8 cellular contexts compared by ENCODE assay signal in genomic region chr3:51718547-51719412, GRCh38. TPM values are rescaled to one million over a fixed set of nuclear protein-coding genes. Genes with fewer than 3 reads are reported as not detected.
A peak's percentile ranks its signal among the peaks of the same experiment; 100 is the strongest.
DNase-seq lines count a peak whose midpoint lies in the region; ATAC-seq and TF ChIP-seq lines count a peak whose summit lies in the region.

No MANE protein-coding gene starts in this region.

- no peak overlapping the region for H3K4me3 ChIP-seq in gastroesophageal sphincter

- H3K9me3 ChIP-seq in gastroesophageal sphincter, result no peaks in the 10 kb centered on the region

- TF ChIP-seq CTCF in omental fat pad (IDR thresholded peaks at IDR 0.05) (peak in 1 of 3 donors; percentile 11), gastroesophageal sphincter (IDR thresholded peaks at IDR 0.05) (peak in 2 of 4 experiments; percentile 30 to 61)

- no peak overlapping the region for H3K4me3 Mint-ChIP-seq in activated CD8-positive, alpha-beta memory T cell treated with anti-CD3 and anti-CD28 coated beads, Interleukin-2, amount 10 ng/mL, durations not matched to agents 7 days and 5 days

- DNase-seq in GM03348 (ENCODE audit: low spot score) (peak; percentile 75), NCI-H524 (lab: John Stamatoyannopoulos, UW) (peak; percentile 94 to 98), fibroblast of the conjunctiva (ENCODE audit: low read depth) (peak; percentile 18), omental fat pad (ENCODE audit: low spot score) (no peak), sciatic nerve (ENCODE audit: low spot score) (no peak)
- DNase-seq in activated CD8-positive, alpha-beta memory T cell treated with anti-CD3 and anti-CD28 coated beads, Interleukin-2, amount 10 ng/mL, durations not matched to agents 7 days and 5 days, result peak; percentile 88

- no peak for TF ChIP-seq EP300 in gastroesophageal sphincter (IDR thresholded peaks at IDR 0.05)

- H3K27ac Mint-ChIP-seq in activated CD8-positive, alpha-beta memory T cell treated with anti-CD3 and anti-CD28 coated beads, Interleukin-2, amount 10 ng/mL, durations not matched to agents 7 days and 5 days, result peak overlapping the region; percentile 60

- H3K27ac ChIP-seq in gastroesophageal sphincter, result no peak overlapping the region

- intact Hi-C loops in sciatic nerve (cut with DNase I), result no loop called here

- no peaks in the 10 kb centered on the region for H3K9me3 Mint-ChIP-seq in activated CD8-positive, alpha-beta memory T cell treated with anti-CD3 and anti-CD28 coated beads, Interleukin-2, amount 10 ng/mL, durations not matched to agents 7 days and 5 days (ENCODE audit: low read depth)

- no peak for TF ChIP-seq POLR2A in gastroesophageal sphincter (IDR thresholded peaks at IDR 0.05)

- peaks cover 23% of the 10 kb centered on the region for H3K27me3 ChIP-seq in gastroesophageal sphincter

- no peaks in the 10 kb centered on the region for H3K27me3 Mint-ChIP-seq in activated CD8-positive, alpha-beta memory T cell treated with anti-CD3 and anti-CD28 coated beads, Interleukin-2, amount 10 ng/mL, durations not matched to agents 7 days and 5 days

- WGBS in gastroesophageal sphincter (ENCODE audit: low coverage in 1 of 2), 2 donors, result 28 to 30% methylated on average over 3 to 6 of the region's 16 CpGs

- CTCF ChIA-PET in activated CD8-positive, alpha-beta memory T cell treated with anti-CD3 and anti-CD28 coated beads, Interleukin-2, amount 10 ng/mL, durations not matched to agents 7 days and 5 days (lab: Charles Lee), result interaction anchor here (0.5 to 4.3 kb wide), 32 partner anchors 10 to 232 kb away, joined by 3 to 128 read pairs (median 6); partner anchors contain the start of genes DCAF1 and GRM2

- ATAC-seq in HG03108 (IDR thresholded peaks at IDR 0.05; ENCODE audit: unreplicated experiment), result peak; percentile 84
- peak; percentile 90 for ATAC-seq in activated CD8-positive, alpha-beta memory T cell treated with anti-CD3 and anti-CD28 coated beads, Interleukin-2, amount 10 ng/mL, durations not matched to agents 7 days and 5 days
- peak; percentile 42 for ATAC-seq in omental fat pad (ENCODE audit: low FRiP score)
- no peak for ATAC-seq in gastroesophageal sphincter
- no peak for ATAC-seq in sciatic nerve

- no peaks in the 10 kb centered on the region for H3K36me3 ChIP-seq in gastroesophageal sphincter

- no peaks in the 10 kb centered on the region for H3K4me1 ChIP-seq in gastroesophageal sphincter

- H3K4me1 Mint-ChIP-seq in activated CD8-positive, alpha-beta memory T cell treated with anti-CD3 and anti-CD28 coated beads, Interleukin-2, amount 10 ng/mL, durations not matched to agents 7 days and 5 days, result peaks cover 36% of the 10 kb centered on the region

- no peaks in the 10 kb centered on the region for H3K36me3 Mint-ChIP-seq in activated CD8-positive, alpha-beta memory T cell treated with anti-CD3 and anti-CD28 coated beads, Interleukin-2, amount 10 ng/mL, durations not matched to agents 7 days and 5 days

RNA-seq across cellular contexts. Expression of gene GRM2, which starts 11.9 kb away (rescaled TPM):
- under 1 TPM; 0.52 to 0.55 TPM for total RNA-seq in activated CD8-positive, alpha-beta memory T cell treated with anti-CD3 and anti-CD28 coated beads, Interleukin-2, amount 10 ng/mL, durations not matched to agents 7 days and 5 days
- under 1 TPM in 3 of 4 donors, not detected in 1; 0.06 to 0.48 (median 0.19) TPM for total RNA-seq in omental fat pad
- under 1 TPM in 2 of 4 donors, not detected in 2; 0.12 to 0.13 TPM for total RNA-seq in gastroesophageal sphincter
- 0.40 TPM for total RNA-seq in sciatic nerve

RNA-seq across cellular contexts. Expression of gene TEX264, which starts 47.7 kb away (rescaled TPM):
- total RNA-seq in activated CD8-positive, alpha-beta memory T cell treated with anti-CD3 and anti-CD28 coated beads, Interleukin-2, amount 10 ng/mL, durations not matched to agents 7 days and 5 days, result 10 to 100 TPM; 58.8 to 66.5 TPM
- total RNA-seq in omental fat pad (10 to 100 TPM; 40.2 to 82.1 (median 62.9) TPM), gastroesophageal sphincter (10 to 100 TPM; 43.9 to 67.5 (median 51.4) TPM), sciatic nerve (35.8 TPM)

Comparison
In these comparisons a context has a peak if more than half of its experiments do, and no peak if none do; other contexts are left out.
1. DNase-seq: peak in GM03348 (single experiment), NCI-H524 (2 of 2), activated CD8-positive, alpha-beta memory T cell treated with anti-CD3 and anti-CD28 coated beads, Interleukin-2, amount 10 ng/mL, durations not matched to agents 7 days and 5 days (single experiment) and fibroblast of the conjunctiva (single experiment); none in omental fat pad (single experiment) and sciatic nerve (single experiment).
2. ATAC-seq: peak in HG03108 (single experiment), activated CD8-positive, alpha-beta memory T cell treated with anti-CD3 and anti-CD28 coated beads, Interleukin-2, amount 10 ng/mL, durations not matched to agents 7 days and 5 days (single experiment) and omental fat pad (single experiment); none in gastroesophageal sphincter (single experiment) and sciatic nerve (single experiment).